9 cellular contexts compared by ENCODE assay signal in the genomic region with DNA sequence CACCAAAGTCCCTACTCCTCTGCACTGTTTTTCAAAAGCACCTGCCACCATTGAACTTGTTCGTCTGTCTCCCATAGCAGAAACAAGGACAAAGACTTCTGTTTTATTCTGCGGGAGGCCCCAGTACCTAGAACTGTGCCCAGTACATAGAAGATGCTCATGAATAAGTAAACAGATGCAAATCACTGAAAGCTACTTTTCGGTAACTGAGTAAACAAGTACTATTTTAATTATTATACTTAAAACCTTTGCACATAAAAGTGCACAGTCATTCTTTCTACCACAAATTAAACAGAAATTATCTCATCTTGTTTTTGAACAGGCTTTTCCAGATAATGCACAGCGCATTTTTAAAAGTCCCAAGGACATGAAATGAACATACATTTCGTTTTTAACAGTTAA. TPM values are rescaled to one million over a fixed set of nuclear protein-coding genes. Genes with fewer than 3 reads are reported as not detected.
A peak's percentile ranks its signal among the peaks of the same experiment; 100 is the strongest.
DNase-seq lines count a peak whose midpoint lies in the region; ATAC-seq, FAIRE-seq and TF ChIP-seq lines count a peak whose summit lies in the region.
"Had no signal": no experiment of that assay in that cellular context is flagged by ENCODE, and none has a peak within 500 bp of the region (broad histone marks: within the 10 kb centered on the region; RNA-seq: fewer than 3 reads in every experiment).

No MANE protein-coding gene starts in this region.

- DNase-seq in left ventricle myocardium inferior (no peak), right atrium auricular region (ENCODE audit: low spot score) (no peak), HepG2 (ENCODE audit: low spot score) (no peak), upper lobe of left lung (no peak), D721Med (ENCODE audit: insufficient read length, low spot score) (no peak), globus pallidus (ENCODE audit: low spot score) (no peak)
- DNase-seq in activated naive CD8-positive, alpha-beta T cell treated with anti-CD3 and anti-CD28 coated beads, Interleukin-2, amount 50 U/mL, for 24 hours = no peak
- DNase-seq: NCI-H1092 treated with DMSO at 0.1 percent for 48 hours had no signal

- in situ Hi-C loops in HepG2 (cut with HindIII; ENCODE audit: extremely low pct_ligation_motif_present, low pct_unique_long_range_greater_than_20kb) = no loop called here

- H3K9me3 Mint-ChIP-seq in activated naive CD8-positive, alpha-beta T cell treated with anti-CD3 and anti-CD28 coated beads, Interleukin-2, amount 50 U/mL, for 24 hours = no peaks in the 10 kb centered on the region

- FAIRE-seq in HepG2 (lab: Jason Lieb, UNC) (no peak), D721Med (lab: Jason Lieb, UNC) (no peak)

- peaks cover 83% of the 10 kb centered on the region for H3K79me2 ChIP-seq in HepG2 (ENCODE audit: insufficient read depth, low read length)

- WGBS in HepG2 (ENCODE audit: low lambda C conversion rate) = 43% methylated on average over 5 of the region's 5 CpGs
- 25 to 34% methylated on average over 5 of the region's 5 CpGs for WGBS in upper lobe of left lung, 2 donors

- peak overlapping the region; percentile 93 for H3K9ac ChIP-seq in HepG2 (ENCODE audit: insufficient read depth, low read depth, low read length)

- TF ChIP-seq RAD21 in HepG2 (CRISPR knock-in tag; IDR thresholded peaks at IDR 0.05) = no peak

- H3K27me3 Mint-ChIP-seq in activated naive CD8-positive, alpha-beta T cell treated with anti-CD3 and anti-CD28 coated beads, Interleukin-2, amount 50 U/mL, for 24 hours = no peaks in the 10 kb centered on the region

- no TSS peak for BruUV-seq in HepG2 (replicated peaks; lab: Mats Ljungman, UMichigan)

- TF ChIP-seq POLR2A in HepG2 (IDR thresholded peaks at IDR 0.05; ENCODE audit: insufficient read depth in 1 of 2, low read depth in 2 of 2, low read length in 2 of 2) = no peak
- no peak for TF ChIP-seq POLR2A in upper lobe of left lung (IDR thresholded peaks at IDR 0.05)

- H3K4me3 ChIP-seq in left ventricle myocardium inferior (peak overlapping the region; percentile 90), right atrium auricular region (no peak overlapping the region), HepG2 (replicated peaks in 1 of 3; ENCODE audit: insufficient read depth in 1 of 3, low read depth in 2 of 3, low read length in 3 of 3) (peak overlapping the region in 2 of 3 experiments; percentile 89 to 90; a peak in 4 of 6 replicates), upper lobe of left lung (peak overlapping the region in 3 of 4 donors; percentile 7 to 97 (median 11))

- no peak overlapping the region for H3K27ac ChIP-seq in left ventricle myocardium inferior (replicated peaks)
- H3K27ac ChIP-seq in right atrium auricular region = peak overlapping the region in 1 of 2 donors; percentile 9
- peak overlapping the region; percentile 97 for H3K27ac ChIP-seq in HepG2 (ENCODE audit: extremely low read length, insufficient read depth, low read length)
- H3K27ac ChIP-seq in upper lobe of left lung = peak overlapping the region; percentile 33 to 70 (median 48)

- no peak for ATAC-seq in activated naive CD8-positive, alpha-beta T cell treated with anti-CD3 and anti-CD28 coated beads, Interleukin-2, amount 50 U/mL, for 24 hours
- ATAC-seq in HepG2 (no peak), upper lobe of left lung (ENCODE audit: low FRiP score in 2 of 2) (no peak), HG03521 (IDR thresholded peaks at IDR 0.05; ENCODE audit: unreplicated experiment) (no peak)

- peaks cover 66% of the 10 kb centered on the region for H3K4me1 ChIP-seq in left ventricle myocardium inferior
- peaks cover 0 to 49% of the 10 kb centered on the region in 2 donors for H3K4me1 ChIP-seq in right atrium auricular region
- H3K4me1 ChIP-seq in HepG2 (ENCODE audit: insufficient read depth, low read length) = peaks cover 60% of the 10 kb centered on the region
- peaks cover 35 to 69% (median 35%) of the 10 kb centered on the region in 4 donors for H3K4me1 ChIP-seq in upper lobe of left lung

- intact Hi-C loops in left ventricle myocardium inferior (cut with micrococcal nuclease) (no loop called here), HepG2 (cut with micrococcal nuclease; ENCODE audit: unreplicated experiment) (no loop called here)

- H3K36me3 ChIP-seq in left ventricle myocardium inferior = no peaks in the 10 kb centered on the region
- H3K36me3 ChIP-seq in right atrium auricular region = no peaks in the 10 kb centered on the region
- peaks cover 5 to 11% of the 10 kb centered on the region in 2 experiments; a peak in 3 of 5 replicates for H3K36me3 ChIP-seq in HepG2 (replicated peaks in 1 of 2; ENCODE audit: control insufficient read depth in 1 of 2, insufficient read depth in 2 of 2, low read length in 2 of 2)
- H3K36me3 ChIP-seq in upper lobe of left lung = peaks cover 0 to 3% (median 0%) of the 10 kb centered on the region in 4 donors

- H4K20me1 ChIP-seq in HepG2 (ENCODE audit: insufficient read depth, low read length) = peaks cover 71% of the 10 kb centered on the region

- H3K4me3 Mint-ChIP-seq in activated naive CD8-positive, alpha-beta T cell treated with anti-CD3 and anti-CD28 coated beads, Interleukin-2, amount 50 U/mL, for 24 hours = peak overlapping the region; percentile 100

- CTCF ChIA-PET in HepG2 (lab: Yijun Ruan, JAX; ENCODE audit: low intra/inter-chr PET ratio, low total read pairs) = no interaction called here

- H2AFZ ChIP-seq in HepG2 (ENCODE audit: low read length) = no peak overlapping the region

- H3K9me3 ChIP-seq in left ventricle myocardium inferior (replicated peaks) (no peaks in the 10 kb centered on the region), right atrium auricular region (no peaks in the 10 kb centered on the region), HepG2 (ENCODE audit: low read length) (no peaks in the 10 kb centered on the region), upper lobe of left lung (no peaks in the 10 kb centered on the region)

- peak overlapping the region; percentile 99 for H3K27ac Mint-ChIP-seq in activated naive CD8-positive, alpha-beta T cell treated with anti-CD3 and anti-CD28 coated beads, Interleukin-2, amount 50 U/mL, for 24 hours

- H3K4me2 ChIP-seq in HepG2 (ENCODE audit: low read depth, low read length) = peak overlapping the region; percentile 88

- POLR2A ChIA-PET in HepG2 (lab: Yijun Ruan, JAX) = no interaction called here

- H3K27me3 ChIP-seq in left ventricle myocardium inferior (ENCODE audit: low read depth) = no peaks in the 10 kb centered on the region
- no peaks in the 10 kb centered on the region for H3K27me3 ChIP-seq in right atrium auricular region
- H3K27me3 ChIP-seq in HepG2 (ENCODE audit: control insufficient read depth in 1 of 2, insufficient read depth in 2 of 2, low read length in 2 of 2) = no peaks in the 10 kb centered on the region; a peak in 2 of 5 replicates
- no peaks in the 10 kb centered on the region for H3K27me3 ChIP-seq in upper lobe of left lung

- no peak for TF ChIP-seq EP300 in HepG2 (IDR thresholded peaks at IDR 0.05; ENCODE audit: low read depth in 2 of 2, low read length in 2 of 2)
- TF ChIP-seq EP300 in HepG2 (CRISPR knock-in tag; IDR thresholded peaks at IDR 0.05; ENCODE audit: borderline replicate concordance) = no peak
- no peak for TF ChIP-seq EP300 in upper lobe of left lung (IDR thresholded peaks at IDR 0.05)

- peaks cover 69% of the 10 kb centered on the region for H3K4me1 Mint-ChIP-seq in activated naive CD8-positive, alpha-beta T cell treated with anti-CD3 and anti-CD28 coated beads, Interleukin-2, amount 50 U/mL, for 24 hours

- H3K36me3 Mint-ChIP-seq in activated naive CD8-positive, alpha-beta T cell treated with anti-CD3 and anti-CD28 coated beads, Interleukin-2, amount 50 U/mL, for 24 hours (ENCODE audit: low read depth) = peaks cover 53% of the 10 kb centered on the region

- no peak for TF ChIP-seq CTCF in left ventricle myocardium inferior (IDR thresholded peaks at IDR 0.05; ENCODE audit: borderline replicate concordance)
- TF ChIP-seq CTCF in right atrium auricular region (IDR thresholded peaks at IDR 0.05) = no peak
- no peak for TF ChIP-seq CTCF in HepG2 (CRISPR knock-in tag; IDR thresholded peaks at IDR 0.05)
- no peak for TF ChIP-seq CTCF in upper lobe of left lung (IDR thresholded peaks at IDR 0.05)
- TF ChIP-seq CTCF in D721Med (IDR thresholded peaks at IDR 0.05; ENCODE audit: insufficient read depth, missing control alignments) = no peak

RNA-seq across cellular contexts. Expression of a gene that starts 3.8 kb away (rescaled TPM):
- 175 TPM for total RNA-seq in left ventricle myocardium inferior
- 100 to 1,000 TPM in 1 of 2 donors, 10 to 100 TPM in 1; 79.2 to 128 TPM for total RNA-seq in right atrium auricular region
- total RNA-seq in HepG2 (2016; rRNA removed; fragmentation: Illumina TruSeq; extraction: Trizol) = 186 and 213 TPM in 2 replicates
- total RNA-seq in HepG2 (2016; cell fraction: cytosol; rRNA removed; fragmentation: Illumina TruSeq; extraction: Trizol; ENCODE audit: low read depth) = 229 and 281 TPM in 2 replicates
- total RNA-seq in HepG2 (2016; cell fraction: insoluble cytoplasmic fraction; rRNA removed; fragmentation: Illumina TruSeq; extraction: Trizol) = 181 and 200 TPM in 2 replicates
- 147 and 170 TPM in 2 replicates for total RNA-seq in HepG2 (2016; cell fraction: membrane; rRNA removed; fragmentation: Illumina TruSeq; extraction: Trizol)
- 186 and 203 TPM in 2 replicates for total RNA-seq in HepG2 (2016; cell fraction: nucleus; rRNA removed; fragmentation: Illumina TruSeq; extraction: Trizol)
- polyA plus RNA-seq in HepG2 (2011; rRNA removed) = 64.0 and 71.5 TPM in 2 replicates
- polyA plus RNA-seq in HepG2 (2011; cell fraction: cytosol; rRNA removed) = 60.2 and 65.1 TPM in 2 replicates
- 112 TPM in 2 replicates for polyA plus RNA-seq in HepG2 (2011; cell fraction: nucleus; rRNA removed)
- 74.7 and 106 TPM in 2 replicates for polyA plus RNA-seq in HepG2 (2012)
- 32.0 and 34.1 TPM in 2 replicates for polyA plus RNA-seq in HepG2 (2016; cell fraction: cytosol; fragmentation: Illumina TruSeq; extraction: Trizol; ENCODE audit: low read depth)
- 187 and 197 TPM in 2 replicates for polyA plus RNA-seq in HepG2 (2016; cell fraction: insoluble cytoplasmic fraction; fragmentation: Illumina TruSeq; extraction: Trizol; ENCODE audit: low read depth)
- polyA plus RNA-seq in HepG2 (2016; cell fraction: membrane; fragmentation: Illumina TruSeq; extraction: Trizol; ENCODE audit: low read depth) = 60.2 and 61.8 TPM in 2 replicates
- polyA plus RNA-seq in HepG2 (2016; cell fraction: nucleus; fragmentation: Illumina TruSeq; extraction: Trizol; ENCODE audit: insufficient read depth, low read depth) = 171 and 202 TPM in 2 replicates
- 61.7 and 117 TPM in 2 replicates for polyA minus RNA-seq in HepG2 (2011; rRNA and poly(A)+ RNA removed; ENCODE audit: low replicate concordance)
- polyA minus RNA-seq in HepG2 (2011; cell fraction: cytosol; rRNA and poly(A)+ RNA removed) = 46.9 and 61.0 TPM in 2 replicates
- 150 and 156 TPM in 2 replicates for polyA minus RNA-seq in HepG2 (2011; cell fraction: nucleus; rRNA and poly(A)+ RNA removed)
- total RNA-seq in upper lobe of left lung = 100 to 1,000 TPM in 3 of 6 donors, 10 to 100 TPM in 3; 81.1 to 194 (median 103) TPM

RNA-seq across cellular contexts. Expression of a gene that starts 59.1 kb away (rescaled TPM):
- total RNA-seq in left ventricle myocardium inferior (not detected), right atrium auricular region (1 to 10 TPM; 1.8 to 2.6 TPM), HepG2 (2016; rRNA removed; fragmentation: Illumina TruSeq; extraction: Trizol) (0.36 and 0.55 TPM in 2 replicates), upper lobe of left lung (10 to 100 TPM in 4 of 6 donors, 1 to 10 TPM in 1, not detected in 1; 8.6 to 38.9 (median 21.0) TPM)
- total RNA-seq in HepG2 (2016; cell fraction: cytosol; rRNA removed; fragmentation: Illumina TruSeq; extraction: Trizol; ENCODE audit: low read depth) = 0.40 TPM in 1 of 2 replicates, not detected in the other
- 0.27 and 0.56 TPM in 2 replicates for total RNA-seq in HepG2 (2016; cell fraction: insoluble cytoplasmic fraction; rRNA removed; fragmentation: Illumina TruSeq; extraction: Trizol)
- 0.31 and 0.65 TPM in 2 replicates for total RNA-seq in HepG2 (2016; cell fraction: membrane; rRNA removed; fragmentation: Illumina TruSeq; extraction: Trizol)
- total RNA-seq in HepG2 (2016; cell fraction: nucleus; rRNA removed; fragmentation: Illumina TruSeq; extraction: Trizol) = not detected in 2 replicates
- 0.78 and 1.5 TPM in 2 replicates for polyA plus RNA-seq in HepG2 (2011; rRNA removed)
- 2.2 and 3.8 TPM in 2 replicates for polyA plus RNA-seq in HepG2 (2011; cell fraction: cytosol; rRNA removed)
- 3.7 and 3.9 TPM in 2 replicates for polyA plus RNA-seq in HepG2 (2011; cell fraction: nucleus; rRNA removed)
- polyA plus RNA-seq in HepG2 (2012) = 1.5 and 2.9 TPM in 2 replicates
- 1.1 and 1.5 TPM in 2 replicates for polyA plus RNA-seq in HepG2 (2016; cell fraction: cytosol; fragmentation: Illumina TruSeq; extraction: Trizol; ENCODE audit: low read depth)
- 2.2 and 2.4 TPM in 2 replicates for polyA plus RNA-seq in HepG2 (2016; cell fraction: insoluble cytoplasmic fraction; fragmentation: Illumina TruSeq; extraction: Trizol; ENCODE audit: low read depth)
- polyA plus RNA-seq in HepG2 (2016; cell fraction: membrane; fragmentation: Illumina TruSeq; extraction: Trizol; ENCODE audit: low read depth) = 1.2 and 1.5 TPM in 2 replicates
- 2.0 and 2.5 TPM in 2 replicates for polyA plus RNA-seq in HepG2 (2016; cell fraction: nucleus; fragmentation: Illumina TruSeq; extraction: Trizol; ENCODE audit: insufficient read depth, low read depth)
- 1.2 and 12.9 TPM in 2 replicates for polyA minus RNA-seq in HepG2 (2011; rRNA and poly(A)+ RNA removed; ENCODE audit: low replicate concordance)
- polyA minus RNA-seq in HepG2 (2011; cell fraction: cytosol; rRNA and poly(A)+ RNA removed) = 0.88 and 1.4 TPM in 2 replicates
- polyA minus RNA-seq in HepG2 (2011; cell fraction: nucleus; rRNA and poly(A)+ RNA removed) = 0.64 and 0.87 TPM in 2 replicates

Comparison
In these comparisons a context has a peak if more than half of its experiments do, and no peak if none do; other contexts are left out.
1. H3K4me3 ChIP-seq: peak in left ventricle myocardium inferior (single experiment), HepG2 (2 of 3) and upper lobe of left lung (3 of 4); none in right atrium auricular region (0 of 2).